In the genomic region with DNA sequence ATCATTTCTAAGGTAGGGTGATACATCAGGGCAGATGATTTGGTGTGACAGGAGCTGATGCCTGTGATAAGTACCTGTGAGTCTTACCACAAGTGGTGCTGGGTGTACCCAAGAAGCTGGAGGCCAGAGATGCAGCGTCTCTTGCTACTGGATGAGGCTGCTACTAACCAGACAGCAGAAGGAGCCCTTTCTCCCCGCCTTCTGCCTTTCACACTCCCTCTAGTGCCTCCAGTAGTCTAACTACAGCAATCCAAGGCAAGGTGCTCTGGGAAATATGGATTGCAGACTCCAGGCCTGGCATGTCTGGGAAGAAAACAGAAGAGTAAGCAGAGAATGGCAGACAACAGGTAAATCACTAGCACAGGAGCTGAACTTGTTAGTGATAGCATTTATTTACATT, we compare ENCODE assay signal across 16 cellular contexts.
A peak's percentile ranks its signal among the peaks of the same experiment; 100 is the strongest.
DNase-seq lines count a peak whose midpoint lies in the region; ATAC-seq, FAIRE-seq and TF ChIP-seq lines count a peak whose summit lies in the region.
"Had no signal": no experiment of that assay in that cellular context is flagged by ENCODE, and none has a peak within 500 bp of the region (broad histone marks: within the 10 kb centered on the region; RNA-seq: fewer than 3 reads in every experiment).

No MANE protein-coding gene starts in this region.

- no peak overlapping the region for H2AFZ ChIP-seq in neural progenitor cell (replicated peaks)

- no peaks in the 10 kb centered on the region for H3K36me3 ChIP-seq in WERI-Rb-1
- no peaks in the 10 kb centered on the region for H3K36me3 ChIP-seq in neural progenitor cell

- H3F3A ChIP-seq in neural progenitor cell (ENCODE audit: low read depth) = no peaks in the 10 kb centered on the region

- peaks cover 4% of the 10 kb centered on the region for H3K9me3 Mint-ChIP-seq in neural progenitor cell

- no peak overlapping the region for H3K9ac ChIP-seq in neural progenitor cell

- FAIRE-seq in RCC 7860 (lab: Jason Lieb, UNC) = no peak
- FAIRE-seq: G401.6 had no signal

- peak; percentile 9 for DNase-seq in NCI-H82 (lab: John Stamatoyannopoulos, UW)
- no peak for DNase-seq in NCI-H82 treated with DMSO at 0.1 percent for 48 hours (lab: John Stamatoyannopoulos, UW; ENCODE audit: unreplicated experiment)
- peak; percentile 29 for DNase-seq in HT1080 (ENCODE audit: low read depth)
- peak; percentile 11 for DNase-seq in WERI-Rb-1
- DNase-seq in islet precursor cell = peak; percentile 58
- no peak for DNase-seq in neural progenitor cell (ENCODE audit: low spot score)
- no peak for DNase-seq in RCC 7860 (ENCODE audit: low spot score)
- DNase-seq: C1 segment of cervical spinal cord, DMS53, NCI-H2107, T-helper 1 cell had no signal

- peaks cover 11% of the 10 kb centered on the region for H3K4me1 Mint-ChIP-seq in neural progenitor cell
- H3K4me1 Mint-ChIP-seq: IgD-negative memory B cell had no signal

- H3K4me3 ChIP-seq in WERI-Rb-1 (ENCODE audit: low read depth, low read length) = no peak overlapping the region
- no peak overlapping the region for H3K4me3 ChIP-seq in neural progenitor cell
- H3K4me3 ChIP-seq: SK-N-MC had no signal

- TF ChIP-seq CTCF in WERI-Rb-1 (IDR thresholded peaks at IDR 0.05; ENCODE audit: low read depth, low read length) (no peak), neural progenitor cell (IDR thresholded peaks at IDR 0.05) (no peak)

- no peaks in the 10 kb centered on the region for H3K79me2 ChIP-seq in neural progenitor cell (ENCODE audit: low read depth)

- H3K27me3 Mint-ChIP-seq in neural progenitor cell (ENCODE audit: insufficient read depth, low read depth) = peaks cover 2% of the 10 kb centered on the region
- H3K27me3 Mint-ChIP-seq: IgD-negative memory B cell had no signal

- H3K4me1 ChIP-seq in neural progenitor cell = no peaks in the 10 kb centered on the region

- H3K27ac ChIP-seq in WERI-Rb-1 = no peak overlapping the region
- H3K27ac ChIP-seq in neural progenitor cell = no peak overlapping the region
- H3K27ac ChIP-seq: RWPE1, SK-N-MC had no signal

- H3K36me3 Mint-ChIP-seq in neural progenitor cell = no peaks in the 10 kb centered on the region

- no peak for ATAC-seq in esophagus mucosa

- no peaks in the 10 kb centered on the region for H3K27me3 ChIP-seq in WERI-Rb-1 (ENCODE audit: insufficient read depth, low read depth, severe bottlenecking)
- no peaks in the 10 kb centered on the region for H3K27me3 ChIP-seq in neural progenitor cell

- H3K4me2 ChIP-seq in neural progenitor cell = no peak overlapping the region

- H3K4me3 Mint-ChIP-seq in neural progenitor cell = no peak overlapping the region
- H3K4me3 Mint-ChIP-seq: IgD-negative memory B cell had no signal

- H3K9me3 ChIP-seq in WERI-Rb-1 (ENCODE audit: severe bottlenecking) (peaks cover 3% of the 10 kb centered on the region), neural progenitor cell (ENCODE audit: low read depth) (no peaks in the 10 kb centered on the region)

- H3K27ac Mint-ChIP-seq in neural progenitor cell = no peak overlapping the region
- H3K27ac Mint-ChIP-seq: IgD-negative memory B cell had no signal

- no peaks in the 10 kb centered on the region for H4K20me1 ChIP-seq in neural progenitor cell (ENCODE audit: low read depth)

Comparison
In these comparisons a context has a peak if more than half of its experiments do, and no peak if none do; other contexts are left out.
1. DNase-seq: peak in NCI-H82 (single experiment), HT1080 (single experiment), WERI-Rb-1 (single experiment) and islet precursor cell (single experiment); none in NCI-H82 treated with DMSO at 0.1 percent for 48 hours (single experiment), neural progenitor cell (single experiment) and RCC 7860 (single experiment).